In genomic region chr2:197310271-197310939, GRCh38 we compare ENCODE assay signal across 8 cellular contexts. TPM values are rescaled to one million over a fixed set of nuclear protein-coding genes. Genes with fewer than 3 reads are reported as not detected.
DNase-seq lines count a peak whose midpoint lies in the region; ATAC-seq and TF ChIP-seq lines count a peak whose summit lies in the region.

Gene ANKRD44, minus strand, starts transcription at chr2:197310780. Its CDS starts 176 bp downstream, at chr2:197310604.

- CTCF ChIA-PET in mammary epithelial cell (lab: Charles Lee; ENCODE audit: low non-redundant PET): interaction anchor here (0.5 kb wide), 1 partner anchor 65 kb away, joined by 9 read pairs; no protein-coding TSS in a partner anchor

- TF ChIP-seq POLR2A in spleen (IDR thresholded peaks at IDR 0.05): peak in 2 of 3 donors; percentile 56 to 84

- H3K4me1 ChIP-seq in ACC112 (ENCODE audit: control insufficient read depth, insufficient read depth, low read length, unreplicated experiment) (peaks cover 7% of the 10 kb centered on the region), mammary epithelial cell (ENCODE audit: insufficient read depth, low read length) (peaks cover 9% of the 10 kb centered on the region), spleen (peaks cover 16 to 64% (median 49%) of the 10 kb centered on the region in 6 donors)

- no peaks in the 10 kb centered on the region for H3K9me3 Mint-ChIP-seq in immature natural killer cell

- in situ Hi-C loops in mammary epithelial cell (cut with MboI; ENCODE audit: low sequenced_read_pairs in 2 of 2): loop anchor here (5.0 to 25.0 kb wide), 3 partner anchors 118 to 198 kb away; no protein-coding TSS in a partner anchor

- H2AFZ ChIP-seq in ACC112 (ENCODE audit: low read length, unreplicated experiment) (peak within 1 kb of the TSS; percentile 95), mammary epithelial cell (ENCODE audit: low read depth, low read length) (peak within 1 kb of the TSS; percentile 90)

- no TSS peak for BruUV-seq in mammary epithelial cell (replicated peaks; lab: Mats Ljungman, UMichigan)

- H3K79me2 ChIP-seq in ACC112 (ENCODE audit: control insufficient read depth, insufficient read depth, low read length, unreplicated experiment): no peaks in the 10 kb centered on the region
- H3K79me2 ChIP-seq in mammary epithelial cell (ENCODE audit: insufficient read depth, low read length): no peaks in the 10 kb centered on the region

- H3K27me3 Mint-ChIP-seq in immature natural killer cell (ENCODE audit: low read depth in 3 of 3): peaks cover 5 to 20% (median 15%) of the 10 kb centered on the region in 3 donors

- H3K36me3 ChIP-seq in ACC112 (ENCODE audit: insufficient read depth, low read length) (no peaks in the 10 kb centered on the region), mammary epithelial cell (ENCODE audit: insufficient read depth, low read length) (no peaks in the 10 kb centered on the region), spleen (no peaks in the 10 kb centered on the region)

- H3K36me3 Mint-ChIP-seq in immature natural killer cell: no peaks in the 10 kb centered on the region

- H3K27me3 ChIP-seq in ACC112 (ENCODE audit: insufficient read depth, low read length) (peaks cover 5% of the 10 kb centered on the region; the same call in 1 of the 2 replicates), mammary epithelial cell (ENCODE audit: insufficient read depth, low read length) (no peaks in the 10 kb centered on the region), spleen (replicated peaks in 1 of 7) (no peaks in the 10 kb centered on the region)

- no peaks in the 10 kb centered on the region for H4K20me1 ChIP-seq in mammary epithelial cell (ENCODE audit: insufficient read depth, low read length)

- peaks cover 48 to 55% of the 10 kb centered on the region in 2 donors for H3K4me1 Mint-ChIP-seq in immature natural killer cell

- no peak within 1 kb of the TSS for H3K9ac ChIP-seq in mammary epithelial cell (ENCODE audit: insufficient read depth, low read length)

- DNase-seq in NCI-H2227 (lab: John Stamatoyannopoulos, UW; ENCODE audit: unreplicated experiment) (peak; percentile 92), mammary epithelial cell (peak; percentile 82), immature natural killer cell (peak; percentile 93 to 96 (median 95)), spleen (peak; percentile 99)

- dilution Hi-C loops in mammary epithelial cell (cut with HindIII; ENCODE audit: low sequenced_read_pairs): no loop called here

- H3K9me3 ChIP-seq in mammary epithelial cell (replicated peaks; ENCODE audit: insufficient read depth, low read length) (no peaks in the 10 kb centered on the region), spleen (no peaks in the 10 kb centered on the region)

- TF ChIP-seq CTCF in WI38 (IDR thresholded peaks at IDR 0.05; ENCODE audit: low read depth, low read length) (no peak), mammary epithelial cell (conservative IDR thresholded peaks at IDR 0.05 in 1 of 2, IDR thresholded peaks at IDR 0.05 in 1 of 2; ENCODE audit: extremely low read depth in 1 of 2, insufficient read depth in 1 of 2, low read depth in 1 of 2, low read length in 2 of 2) (peak in 1 of 2 donors; percentile 18), spleen (IDR thresholded peaks at IDR 0.05 in 8 of 11, conservative IDR thresholded peaks at IDR 0.05 in 3 of 11) (peak in 9 of 11 experiments; percentile 43 to 73 (median 60))

- H3K4me3 ChIP-seq in ACC112 (ENCODE audit: low read depth, low read length) (peak within 1 kb of the TSS; percentile 87), WI38 (ENCODE audit: low read depth, low read length) (peak within 1 kb of the TSS; percentile 67), mammary epithelial cell (replicated peaks in 1 of 3; ENCODE audit: insufficient read depth in 1 of 3, low read depth in 2 of 3, low read length in 3 of 3) (peak within 1 kb of the TSS; percentile 70 to 80 (median 76)), spleen (peak within 1 kb of the TSS; percentile 53 to 87 (median 69))

- WGBS in mammary epithelial cell (ENCODE audit: low coverage, missing lambda C conversion rate): 3% methylated on average over 14 of the region's 93 CpGs
- 0 to 1% (median 0%) methylated on average over 23 to 93 of the region's 93 CpGs for WGBS in spleen, 5 donors

- peak within 1 kb of the TSS; percentile 91 to 97 (median 95) for H3K4me3 Mint-ChIP-seq in immature natural killer cell

- peak within 1 kb of the TSS; percentile 94 to 98 (median 98) for H3K27ac Mint-ChIP-seq in immature natural killer cell

- intact Hi-C loops in mammary epithelial cell (cut with micrococcal nuclease): loop anchor here (1.0 to 5.0 kb wide), 4 partner anchors 119 to 467 kb away; partner anchors contain the start of gene SF3B1
- intact Hi-C loops in spleen (cut with DNase I; ENCODE audit: low total_unique reads): loop anchor here (5.0 kb wide), 1 partner anchor 118 kb away; no protein-coding TSS in a partner anchor

- peak within 1 kb of the TSS; percentile 73 for H3K4me2 ChIP-seq in mammary epithelial cell (ENCODE audit: insufficient read depth, low read depth, low read length)

- peak; percentile 71 for ATAC-seq in GM18867 (IDR thresholded peaks at IDR 0.05; ENCODE audit: unreplicated experiment)
- ATAC-seq in HG03097 (IDR thresholded peaks at IDR 0.05; ENCODE audit: low FRiP score, unreplicated experiment): peak; percentile 68

- H3K27ac ChIP-seq in ACC112 (ENCODE audit: low read depth, low read length) (no peak within 1 kb of the TSS), mammary epithelial cell (ENCODE audit: insufficient read depth, low read depth, low read length) (no peak within 1 kb of the TSS), spleen (peak within 1 kb of the TSS; percentile 87 to 98 (median 96))

RNA-seq across cellular contexts. Expression of gene ANKRD44, which starts in this region (rescaled TPM):
- total RNA-seq in mammary epithelial cell: 10 to 100 TPM in 1 of 2 donors, 1 to 10 TPM in 1; 4.0 to 10.2 TPM
- 2.5 TPM for polyA plus RNA-seq in mammary epithelial cell
- polyA minus RNA-seq in mammary epithelial cell: 0.88 TPM
- polyA plus RNA-seq in immature natural killer cell: 100 to 1,000 TPM in 1 of 3 donors, 10 to 100 TPM in 2; 58.0 to 125 (median 65.6) TPM
- total RNA-seq in spleen: 100 to 1,000 TPM; 108 to 183 (median 145) TPM
- polyA plus RNA-seq in spleen: 10 to 100 TPM; 16.0 to 18.5 (median 16.3) TPM

Comparison
In these comparisons a context has a peak if more than half of its experiments do, and no peak if none do; other contexts are left out.
1. RNA of gene ANKRD44 (total RNA-seq): 108 to 183 TPM in spleen; 4.0 to 10.2 TPM in mammary epithelial cell; every median in the first group is over 4 times any median in the second.
2. H3K27ac ChIP-seq: peak in spleen (8 of 8); none in ACC112 (single experiment) and mammary epithelial cell (single experiment).
3. Peak in every context shown above with its lines, with median percentiles within 50 percentile points of each other: H3K4me3 ChIP-seq and DNase-seq.